ENCODE assay signal across 17 cellular contexts in genomic region chrX:19800821-19801220, GRCh38.
A peak's percentile ranks its signal among the peaks of the same experiment; 100 is the strongest.
DNase-seq lines count a peak whose midpoint lies in the region; ATAC-seq and TF ChIP-seq lines count a peak whose summit lies in the region.
"Had no signal": no experiment of that assay in that cellular context is flagged by ENCODE, and none has a peak within 500 bp of the region (broad histone marks: within the 10 kb centered on the region; RNA-seq: fewer than 3 reads in every experiment).

No MANE protein-coding gene starts in this region.

- intact Hi-C loops in heart left ventricle (cut with DNase I): no loop called here

- ATAC-seq in CD4-positive, CD25-positive, alpha-beta regulatory T cell (ENCODE audit: low read depth in 2 of 2): no peak
- ATAC-seq in heart left ventricle: no peak
- ATAC-seq: left cardiac atrium, pancreas had no signal

- DNase-seq in CD4-positive, CD25-positive, alpha-beta regulatory T cell: no peak
- no peak for DNase-seq in CD8-positive, alpha-beta memory T cell
- DNase-seq in SJCRH30 (peak; percentile 17 to 33), glutamatergic neuron (no peak), putamen (ENCODE audit: low spot score) (no peak), superior temporal gyrus (ENCODE audit: extremely low spot score) (no peak), heart left ventricle (no peak)
- no peak for DNase-seq in effector CD4-positive, alpha-beta T cell
- DNase-seq: amygdala, DMS79, HFFc6, hypothalamus, left cardiac atrium, NCI-H2171, pancreas, small intestine had no signal

- H3K9me3 Mint-ChIP-seq in CD4-positive, CD25-positive, alpha-beta regulatory T cell: no peaks in the 10 kb centered on the region
- peaks cover 0 to 2% (median 0%) of the 10 kb centered on the region in 5 donors for H3K9me3 Mint-ChIP-seq in CD8-positive, alpha-beta memory T cell
- no peaks in the 10 kb centered on the region for H3K9me3 Mint-ChIP-seq in glutamatergic neuron (ENCODE audit: unreplicated experiment)
- H3K9me3 Mint-ChIP-seq: HFFc6 had no signal

- TF ChIP-seq POLR2A in heart left ventricle (IDR thresholded peaks at IDR 0.05): no peak

- H3K27me3 Mint-ChIP-seq in CD4-positive, CD25-positive, alpha-beta regulatory T cell: no peaks in the 10 kb centered on the region
- H3K27me3 Mint-ChIP-seq in CD8-positive, alpha-beta memory T cell: no peaks in the 10 kb centered on the region
- peaks cover 3% of the 10 kb centered on the region for H3K27me3 Mint-ChIP-seq in glutamatergic neuron (ENCODE audit: unreplicated experiment)
- H3K27me3 Mint-ChIP-seq: type B pancreatic cell had no signal

- peaks cover 42% of the 10 kb centered on the region for H3K4me1 ChIP-seq in CD4-positive, CD25-positive, alpha-beta regulatory T cell (ENCODE audit: control insufficient read depth, insufficient read depth, low read length, poor library complexity, severe bottlenecking)
- H3K4me1 ChIP-seq in CD8-positive, alpha-beta memory T cell (ENCODE audit: insufficient read depth, low read length): peaks cover 69% of the 10 kb centered on the region
- H3K4me1 ChIP-seq in SJCRH30 (peaks cover 21% of the 10 kb centered on the region), heart left ventricle (peaks cover 0 to 26% (median 0%) of the 10 kb centered on the region in 12 donors)
- H3K4me1 ChIP-seq: pancreas had no signal

- peak overlapping the region; percentile 93 for H3K4me3 ChIP-seq in CD4-positive, CD25-positive, alpha-beta regulatory T cell (ENCODE audit: low read depth, low read length)
- H3K4me3 ChIP-seq in CD8-positive, alpha-beta memory T cell (ENCODE audit: low read length): peak overlapping the region; percentile 19
- H3K4me3 ChIP-seq in SJCRH30 (no peak overlapping the region), heart left ventricle (no peak overlapping the region)
- H3K4me3 ChIP-seq: pancreas had no signal

- H3K27ac Mint-ChIP-seq in CD4-positive, CD25-positive, alpha-beta regulatory T cell: peak overlapping the region; percentile 39 to 86 (median 66)
- peak overlapping the region in 7 of 8 donors; percentile 18 to 95 (median 88) for H3K27ac Mint-ChIP-seq in CD8-positive, alpha-beta memory T cell
- H3K27ac Mint-ChIP-seq in glutamatergic neuron (ENCODE audit: unreplicated experiment): peak overlapping the region; percentile 82
- H3K27ac Mint-ChIP-seq: HFFc6, type B pancreatic cell had no signal

- peaks cover 9 to 66% (median 35%) of the 10 kb centered on the region in 4 donors for H3K4me1 Mint-ChIP-seq in CD4-positive, CD25-positive, alpha-beta regulatory T cell
- peaks cover 55 to 66% (median 64%) of the 10 kb centered on the region in 3 donors for H3K4me1 Mint-ChIP-seq in CD8-positive, alpha-beta memory T cell
- H3K4me1 Mint-ChIP-seq in glutamatergic neuron (ENCODE audit: low read depth, unreplicated experiment): peaks cover 14% of the 10 kb centered on the region

- 62 to 97% (median 90%) methylated on average over 1 of the region's 1 CpG for WGBS in heart left ventricle, 4 donors

- H3K27ac ChIP-seq in CD4-positive, CD25-positive, alpha-beta regulatory T cell (ENCODE audit: insufficient read depth, low read length, poor library complexity, severe bottlenecking): peak overlapping the region; percentile 80
- no peak overlapping the region for H3K27ac ChIP-seq in CD8-positive, alpha-beta memory T cell (ENCODE audit: low read depth, low read length)
- H3K27ac ChIP-seq in SJCRH30 (peak overlapping the region; percentile 89), heart left ventricle (peak overlapping the region in 2 of 12 donors; percentile 51 to 80)
- H3K27ac ChIP-seq: pancreas had no signal

- H3K27me3 ChIP-seq in CD4-positive, CD25-positive, alpha-beta regulatory T cell (ENCODE audit: control insufficient read depth, insufficient read depth, low read length): no peaks in the 10 kb centered on the region
- H3K27me3 ChIP-seq in CD8-positive, alpha-beta memory T cell (ENCODE audit: insufficient read depth, low read length, poor library complexity, severe bottlenecking): no peaks in the 10 kb centered on the region
- H3K27me3 ChIP-seq in SJCRH30 (no peaks in the 10 kb centered on the region), heart left ventricle (no peaks in the 10 kb centered on the region)
- H3K27me3 ChIP-seq: pancreas had no signal

- H3K36me3 Mint-ChIP-seq in CD4-positive, CD25-positive, alpha-beta regulatory T cell: peaks cover 3% of the 10 kb centered on the region
- peaks cover 0 to 29% (median 2%) of the 10 kb centered on the region in 3 donors for H3K36me3 Mint-ChIP-seq in CD8-positive, alpha-beta memory T cell
- no peaks in the 10 kb centered on the region for H3K36me3 Mint-ChIP-seq in glutamatergic neuron (ENCODE audit: unreplicated experiment)
- H3K36me3 Mint-ChIP-seq: type B pancreatic cell had no signal

- POLR2A ChIA-PET in CD8-positive, alpha-beta memory T cell (lab: Charles Lee): no interaction called here

- H3K4me3 Mint-ChIP-seq in CD4-positive, CD25-positive, alpha-beta regulatory T cell: peak overlapping the region in 3 of 4 donors; percentile 56 to 97 (median 80)
- H3K4me3 Mint-ChIP-seq in CD8-positive, alpha-beta memory T cell: peak overlapping the region in 6 of 7 donors; percentile 8 to 75 (median 27)
- H3K4me3 Mint-ChIP-seq in glutamatergic neuron (ENCODE audit: unreplicated experiment): no peak overlapping the region
- H3K4me3 Mint-ChIP-seq: HFFc6, type B pancreatic cell had no signal

- CTCF ChIA-PET in CD8-positive, alpha-beta memory T cell (lab: Charles Lee): interaction anchor here (1.3 to 3.2 kb wide), 5 partner anchors 47 to 87 kb away, joined by 3 to 10 read pairs (median 4); partner anchors contain the start of gene SH3KBP1

- H3K9me3 ChIP-seq in CD4-positive, CD25-positive, alpha-beta regulatory T cell (ENCODE audit: control insufficient read depth in 2 of 2, low read length in 2 of 2): no peaks in the 10 kb centered on the region
- no peaks in the 10 kb centered on the region for H3K9me3 ChIP-seq in CD8-positive, alpha-beta memory T cell (ENCODE audit: low read length)
- H3K9me3 ChIP-seq in SJCRH30 (replicated peaks) (no peaks in the 10 kb centered on the region), heart left ventricle (no peaks in the 10 kb centered on the region)
- H3K9me3 ChIP-seq: pancreas had no signal

- H3K36me3 ChIP-seq in CD4-positive, CD25-positive, alpha-beta regulatory T cell (ENCODE audit: control insufficient read depth, insufficient read depth, low read length): no peaks in the 10 kb centered on the region
- no peaks in the 10 kb centered on the region for H3K36me3 ChIP-seq in CD8-positive, alpha-beta memory T cell (ENCODE audit: insufficient read depth, low read length)
- H3K36me3 ChIP-seq in SJCRH30: no peaks in the 10 kb centered on the region
- H3K36me3 ChIP-seq in heart left ventricle: no peaks in the 10 kb centered on the region
- H3K36me3 ChIP-seq: pancreas had no signal

- TF ChIP-seq CTCF in glutamatergic neuron (IDR thresholded peaks at IDR 0.05; ENCODE audit: partially characterized antibody, unreplicated experiment): no peak
- TF ChIP-seq CTCF in heart left ventricle (IDR thresholded peaks at IDR 0.05): no peak

Comparison
In these comparisons a context has a peak if more than half of its experiments do, and no peak if none do; other contexts are left out.
1. DNase-seq: peak in SJCRH30 (2 of 2); none in CD4-positive, CD25-positive, alpha-beta regulatory T cell (0 of 3), CD8-positive, alpha-beta memory T cell (0 of 5), glutamatergic neuron (single experiment), effector CD4-positive, alpha-beta T cell (single experiment), putamen (single experiment), superior temporal gyrus (single experiment) and heart left ventricle (0 of 5).
2. H3K4me3 ChIP-seq: peak in CD4-positive, CD25-positive, alpha-beta regulatory T cell (single experiment) and CD8-positive, alpha-beta memory T cell (single experiment); none in SJCRH30 (single experiment) and heart left ventricle (0 of 12).
3. Peak in every context shown above with its lines, with median percentiles within 50 percentile points of each other: H3K27ac Mint-ChIP-seq.